ENCODE assay signal across 21 cellular contexts in the genomic region with DNA sequence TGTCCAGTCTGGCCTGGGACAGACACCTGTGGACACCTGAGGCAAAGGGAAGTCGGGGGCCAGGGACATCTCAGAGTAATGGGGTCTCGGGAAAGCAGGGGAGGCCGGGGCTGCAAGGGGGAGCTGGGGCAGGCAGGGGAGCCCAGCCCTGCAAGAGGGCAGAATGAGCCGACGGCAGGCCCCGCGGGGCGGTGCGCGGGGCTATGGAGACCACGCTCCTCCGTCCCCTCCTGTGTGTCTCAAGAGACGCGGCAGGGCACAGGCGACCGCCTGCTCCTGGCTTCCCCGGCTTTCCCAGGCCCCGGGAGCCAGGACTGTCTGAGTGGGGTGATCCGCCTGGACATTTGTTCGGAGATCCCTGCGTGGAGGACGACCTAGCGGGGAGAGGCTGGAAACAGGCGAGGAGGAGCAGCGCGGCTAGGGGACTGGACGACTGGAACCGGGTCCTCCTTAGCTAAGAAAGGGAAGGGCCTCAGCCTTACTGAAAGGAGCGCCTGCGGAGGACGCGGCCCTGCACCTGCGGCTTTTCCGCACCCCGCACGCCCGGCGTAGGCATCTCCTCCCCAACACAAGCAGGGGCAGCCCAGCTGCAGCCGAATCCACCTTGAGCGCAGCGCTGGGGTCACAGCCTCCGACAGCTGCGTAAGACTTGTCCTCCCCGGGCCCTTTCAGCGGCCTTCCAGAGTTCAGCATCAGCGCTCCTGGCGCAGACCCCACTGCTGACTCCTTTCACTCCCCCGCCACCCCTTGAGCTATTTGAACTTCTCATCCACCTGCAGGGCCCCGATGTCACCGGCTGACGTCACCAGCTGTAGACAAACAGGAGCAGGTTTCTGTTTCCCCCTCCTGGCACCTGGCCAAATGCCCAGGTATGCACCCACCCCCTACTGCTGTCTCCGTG.
"Had no signal": no experiment of that assay in that cellular context is flagged by ENCODE, and none has a peak within 500 bp of the region (broad histone marks: within the 10 kb centered on the region; RNA-seq: fewer than 3 reads in every experiment).

No MANE protein-coding gene starts in this region.

- H3K4me3 ChIP-seq: dorsolateral prefrontal cortex, lower lobe of right lung, psoas muscle, right lobe of liver, tibial artery had no signal

- H3K27me3 ChIP-seq: right lobe of liver, testis, tibial artery had no signal

- DNase-seq: dorsolateral prefrontal cortex; effector CD4-positive, alpha-beta T cell; hypothalamus; left ventricle myocardium superior; lower lobe of right lung; naive thymus-derived CD8-positive, alpha-beta T cell; nephron progenitor cell; nucleus accumbens; psoas muscle; small intestine; stimulated activated CD4-positive, alpha-beta T cell treated with anti-CD3 and anti-CD28 coated beads, Interleukin-2, amount 100 ng/mL, for 24 hours; stimulated activated CD4-positive, alpha-beta T cell treated with anti-CD3 and anti-CD28 coated beads, Interleukin-4, amount 100 ng/mL, for 24 hours; stimulated activated naive CD8-positive, alpha-beta T cell treated with anti-CD3 and anti-CD28 coated beads, Interleukin-15, Interleukin-2, amounts not matched to agents 100 U/mL and 50 U/mL, for 24 hours; substantia nigra; testis had no signal

- H3K27ac ChIP-seq: dorsolateral prefrontal cortex, lower lobe of right lung, psoas muscle, right lobe of liver, testis, tibial artery had no signal

- FAIRE-seq: colon, frontal cortex, keratinocyte, small intestine had no signal

- H3K36me3 ChIP-seq: lower lobe of right lung, right lobe of liver, tibial artery had no signal

- H3K9me3 ChIP-seq: lower lobe of right lung, psoas muscle, right lobe of liver, testis, tibial artery had no signal

- H3K4me1 ChIP-seq: lower lobe of right lung, psoas muscle, right lobe of liver, tibial artery had no signal

- ATAC-seq: left ventricle myocardium superior; lower lobe of right lung; naive thymus-derived CD8-positive, alpha-beta T cell; psoas muscle; right lobe of liver; stimulated activated effector memory CD8-positive, alpha-beta T cell treated with anti-CD3 and anti-CD28 coated beads, Interleukin-12 subunit alpha, Interleukin-12 subunit beta, amount 100 ng/mL, for 72 hours; stimulated activated naive CD8-positive, alpha-beta T cell treated with anti-CD3 and anti-CD28 coated beads, Interleukin-15, Interleukin-2, amounts not matched to agents 100 U/mL and 50 U/mL, for 24 hours had no signal
